ENCODE assay signal across 21 cellular contexts in the genomic region with DNA sequence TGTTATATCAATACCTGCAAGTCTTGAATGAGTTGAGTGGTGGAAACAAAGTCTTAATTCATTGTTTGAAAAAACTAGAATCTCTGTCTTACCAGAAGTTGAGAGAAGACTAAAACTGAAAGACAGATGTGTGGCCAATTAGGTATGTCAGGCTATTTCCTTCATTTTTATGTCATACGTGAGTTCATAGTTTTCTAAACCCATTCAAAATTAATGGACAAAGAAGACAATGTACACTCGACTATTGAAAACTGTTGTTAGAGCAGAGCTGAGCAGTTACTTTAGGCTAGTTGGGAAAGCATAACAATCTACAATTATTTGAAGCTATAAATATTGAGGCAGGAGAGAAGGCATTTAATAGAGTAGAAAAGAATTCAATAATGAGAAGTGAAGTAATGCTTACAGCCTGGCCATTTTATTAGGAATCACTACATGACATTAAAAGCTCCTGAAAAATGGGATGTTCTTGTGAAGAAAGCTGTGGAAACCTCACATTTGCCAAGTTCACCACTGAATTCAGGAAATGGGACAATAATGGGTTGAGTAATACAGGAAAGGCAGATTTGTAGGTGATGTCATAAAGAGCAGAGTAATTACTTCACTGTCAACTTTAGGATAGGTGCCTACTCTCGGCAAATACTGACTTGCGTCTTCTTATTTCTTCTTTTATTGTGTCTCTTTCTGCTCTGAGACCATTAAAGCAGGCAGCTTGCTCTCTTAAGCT.
DNase-seq lines count a peak whose midpoint lies in the region; ATAC-seq and TF ChIP-seq lines count a peak whose summit lies in the region.
"Had no signal": no experiment of that assay in that cellular context is flagged by ENCODE, and none has a peak within 500 bp of the region (broad histone marks: within the 10 kb centered on the region; RNA-seq: fewer than 3 reads in every experiment).

No MANE protein-coding gene starts in this region.

- H3K9ac ChIP-seq in KMS-11, result peak overlapping the region; percentile 65; the same call in 1 of the 2 replicates
- H3K9ac ChIP-seq: BLaER1 had no signal

- H3K27ac ChIP-seq in KMS-11, result peak overlapping the region; percentile 90
- H3K27ac ChIP-seq in neutrophil, result peak overlapping the region; percentile 53
- H3K27ac ChIP-seq: BLaER1, left lung, prostate gland had no signal

- no peaks in the 10 kb centered on the region for H3K27me3 ChIP-seq in KMS-11 (ENCODE audit: insufficient read depth, low read depth)
- no peaks in the 10 kb centered on the region for H3K27me3 ChIP-seq in neutrophil
- H3K27me3 ChIP-seq: BLaER1, left lung had no signal

- in situ Hi-C loops in astrocyte of the spinal cord (cut with HindIII; ENCODE audit: low sequenced_read_pairs), result no loop called here

- H3K4me1 ChIP-seq in KMS-11 (ENCODE audit: low read depth, poor library complexity, severe bottlenecking) (peaks cover 75% of the 10 kb centered on the region), neutrophil (ENCODE audit: control insufficient read depth in 1 of 2, insufficient read depth in 1 of 2, low read depth in 1 of 2, low read length in 1 of 2) (peaks cover 11 to 17% of the 10 kb centered on the region in 2 experiments)
- H3K4me1 ChIP-seq: BLaER1, HAP-1, left lung, prostate gland had no signal

- peak; percentile 6 for DNase-seq in SIG-M5 treated with dmso at 0.1 percent for 504 hours (lab: John Stamatoyannopoulos, UW; ENCODE audit: unreplicated experiment)
- no peak for DNase-seq in SIG-M5 (lab: John Stamatoyannopoulos, UW)
- peak; percentile 19 for DNase-seq in astrocyte of the spinal cord (ENCODE audit: low read depth, low spot score)
- DNase-seq in stimulated activated CD4-positive, alpha-beta T cell treated with anti-CD3 and anti-CD28 coated beads, Interleukin-4, amount 100 ng/mL, for 24 hours, result no peak
- DNase-seq: activated CD4-positive, alpha-beta T cell treated with anti-CD3 and anti-CD28 coated beads, Interleukin-2, amount 50 U/mL, for 1 hour; activated naive CD4-positive, alpha-beta T cell; amygdala; effector CD8-positive, alpha-beta T cell; head of caudate nucleus; left lung; NCI-H146; NCI-H748 treated with DMSO at 0.1 percent for 48 hours; stimulated activated CD4-positive, alpha-beta T cell treated with anti-CD3 and anti-CD28 coated beads, Interleukin-4, amount 100 ng/mL, for 4 hours had no signal

- peaks cover 4% of the 10 kb centered on the region for H3K9me3 ChIP-seq in neutrophil
- H3K9me3 ChIP-seq: HAP-1, prostate gland had no signal

- H2AFZ ChIP-seq in KMS-11 (ENCODE audit: low read depth), result peak overlapping the region; percentile 62

- TF ChIP-seq CTCF in KMS-11 (conservative IDR thresholded peaks at IDR 0.05; ENCODE audit: low read depth, low read length), result no peak
- no peak for TF ChIP-seq CTCF in astrocyte of the spinal cord (IDR thresholded peaks at IDR 0.05; ENCODE audit: low read depth, low read length)
- no peak for TF ChIP-seq CTCF in neutrophil (IDR thresholded peaks at IDR 0.05)

- no peaks in the 10 kb centered on the region for H3K79me2 ChIP-seq in KMS-11 (ENCODE audit: insufficient read depth, low read depth)

- peak overlapping the region; percentile 80 for H3K4me3 ChIP-seq in KMS-11 (IDR thresholded peaks at IDR 0.05; ENCODE audit: insufficient read depth, low read depth, low read length)
- H3K4me3 ChIP-seq in astrocyte of the spinal cord (ENCODE audit: low read depth, low read length), result no peak overlapping the region
- H3K4me3 ChIP-seq in neutrophil (ENCODE audit: low read depth in 1 of 2, low read length in 1 of 2), result no peak overlapping the region
- H3K4me3 ChIP-seq: BLaER1, HAP-1, left lung, prostate gland, smooth muscle cell had no signal

- H4K20me1 ChIP-seq in KMS-11 (ENCODE audit: insufficient read depth), result no peaks in the 10 kb centered on the region
- H4K20me1 ChIP-seq: BLaER1 had no signal

- H3K36me3 ChIP-seq in KMS-11 (ENCODE audit: insufficient read depth) (no peaks in the 10 kb centered on the region), neutrophil (no peaks in the 10 kb centered on the region)
- H3K36me3 ChIP-seq: BLaER1, HAP-1, left lung, prostate gland had no signal

- no peak for ATAC-seq in GM19023 (IDR thresholded peaks at IDR 0.05; ENCODE audit: unreplicated experiment)
- ATAC-seq in HG03095 (IDR thresholded peaks at IDR 0.05; ENCODE audit: unreplicated experiment), result no peak
- ATAC-seq: left lung had no signal

- peak overlapping the region; percentile 73 for H3K4me2 ChIP-seq in KMS-11
- H3K4me2 ChIP-seq: BLaER1, smooth muscle cell had no signal

Comparison
In these comparisons a context has a peak if more than half of its experiments do, and no peak if none do; other contexts are left out.
1. DNase-seq: peak in SIG-M5 treated with dmso at 0.1 percent for 504 hours (single experiment) and astrocyte of the spinal cord (single experiment); none in SIG-M5 (single experiment) and stimulated activated CD4-positive, alpha-beta T cell treated with anti-CD3 and anti-CD28 coated beads, Interleukin-4, amount 100 ng/mL, for 24 hours (single experiment).